Comparison of ENCODE assay signal across 32 cellular contexts in the genomic region with DNA sequence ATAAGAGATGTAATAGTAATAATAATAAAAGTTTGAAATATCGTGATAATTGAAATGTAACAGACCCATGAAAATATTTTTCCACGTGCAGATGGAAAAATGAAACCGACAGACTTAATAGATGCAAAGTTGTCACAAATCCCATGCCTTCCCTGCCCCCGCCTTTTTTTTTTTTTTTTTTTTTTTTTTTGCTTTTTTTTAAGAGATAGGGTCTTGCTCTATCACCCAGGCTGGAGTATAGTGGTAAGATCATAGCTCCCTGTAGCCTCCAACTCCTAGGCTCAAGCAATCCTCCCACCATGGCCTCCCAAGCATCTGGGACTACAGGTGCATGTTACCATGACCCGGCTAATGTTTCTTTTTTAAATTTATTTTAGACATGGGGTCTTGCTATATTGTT.
"Had no signal": no experiment of that assay in that cellular context is flagged by ENCODE, and none has a peak within 500 bp of the region (broad histone marks: within the 10 kb centered on the region; RNA-seq: fewer than 3 reads in every experiment).

No MANE protein-coding gene starts in this region.

- H3K4me1 ChIP-seq: adrenal gland, ascending aorta, breast epithelium had no signal

- H3K9me3 ChIP-seq: body of pancreas, breast epithelium had no signal

- H3K4me3 ChIP-seq: adrenal gland, ascending aorta, body of pancreas, breast epithelium, cardiac muscle cell had no signal

- H3K27ac ChIP-seq: adrenal gland, ascending aorta, body of pancreas, brain microvascular endothelial cell, breast epithelium had no signal

- H3K36me3 ChIP-seq: adrenal gland, ascending aorta, brain microvascular endothelial cell, breast epithelium, cardiac muscle cell had no signal

- ATAC-seq: activated naive CD4-positive, alpha-beta T cell treated with anti-CD3 and anti-CD28 coated beads, Interleukin-2, amount 50 U/mL, for 72 hours; activated naive CD8-positive, alpha-beta T cell treated with anti-CD3 and anti-CD28 coated beads, Interleukin-2, amount 50 U/mL, for 24 hours; activated T-cell treated with anti-CD3 and anti-CD28 coated beads, Interleukin-2, amount 50 U/mL, for 4 hours; activated T-cell treated with anti-CD3 and anti-CD28 coated beads, Interleukin-2, amount 50 U/mL, for 72 hours; activated T-helper 17 cell treated with anti-CD3 and anti-CD28 coated beads, Interleukin-2, amount 50 U/mL, for 72 hours; body of pancreas had no signal

- DNase-seq: activated effector memory CD4-positive, alpha-beta T cell treated with anti-CD3 and anti-CD28 coated beads, Interleukin-2, amount 50 U/mL, for 16 hours; activated effector memory CD4-positive, alpha-beta T cell treated with Interleukin-2 at 50 U/mL for 16 hours; activated gamma-delta T cell; activated gamma-delta T cell treated with Interleukin-2 at 50 U/mL for 16 hours; activated naive CD4-positive, alpha-beta T cell; activated naive CD4-positive, alpha-beta T cell treated with anti-CD3 and anti-CD28 coated beads for 36 hours; activated naive CD4-positive, alpha-beta T cell treated with anti-CD3 and anti-CD28 coated beads, Interleukin-2, amount 10 ng/mL, durations not matched to agents 7 days and 5 days; activated naive CD4-positive, alpha-beta T cell treated with anti-CD3 and anti-CD28 coated beads, Interleukin-2, amount 50 U/mL, for 16 hours; activated naive CD4-positive, alpha-beta T cell treated with Interleukin-2 at 50 U/mL for 16 hours; activated naive CD8-positive, alpha-beta T cell treated with anti-CD3 and anti-CD28 coated beads for 36 hours; activated naive CD8-positive, alpha-beta T cell treated with anti-CD3 and anti-CD28 coated beads, Interleukin-2, amount 10 ng/mL, durations not matched to agents 7 days and 5 days; activated naive CD8-positive, alpha-beta T cell treated with anti-CD3 and anti-CD28 coated beads, Interleukin-2, amount 50 U/mL, for 24 hours; activated T-cell treated with anti-CD3 and anti-CD28 coated beads, Interleukin-2, amount 50 U/mL, for 4 hours; activated T-cell treated with anti-CD3 and anti-CD28 coated beads, Interleukin-2, amount 50 U/mL, for 48 hours; activated T-cell treated with anti-CD3 and anti-CD28 coated beads, Interleukin-2, amount 50 U/mL, for 72 hours; adrenal gland; amniotic stem cell; amygdala; anterior cingulate cortex; aorta; body of pancreas; brain microvascular endothelial cell; caudate nucleus; central memory CD4-positive, alpha-beta T cell; cerebellar nuclear complex had no signal

- H3K27me3 ChIP-seq: adrenal gland, ascending aorta, body of pancreas, brain microvascular endothelial cell, breast epithelium, cardiac muscle cell had no signal

- FAIRE-seq: astrocyte, bronchial epithelial cell had no signal
